In genomic region chr9:133762488-133763271, GRCh38 we compare ENCODE assay signal across 22 cellular contexts. TPM values are rescaled to one million over a fixed set of nuclear protein-coding genes. Genes with fewer than 3 reads are reported as not detected.
DNase-seq lines count a peak whose midpoint lies in the region; ATAC-seq, FAIRE-seq and TF ChIP-seq lines count a peak whose summit lies in the region.
"Had no signal": no experiment of that assay in that cellular context is flagged by ENCODE, and none has a peak within 500 bp of the region (broad histone marks: within the 10 kb centered on the region; RNA-seq: fewer than 3 reads in every experiment).

No MANE protein-coding gene starts in this region.

- DNase-seq in activated T-cell treated with anti-CD3 and anti-CD28 coated beads, Interleukin-2, amount 50 U/mL, for 24 hours, result peak; percentile 2
- DNase-seq in activated T-cell treated with anti-CD3 and anti-CD28 coated beads for 4 hours (no peak), astrocyte (ENCODE audit: low read depth) (no peak), memory B cell (ENCODE audit: low spot score in 2 of 2) (no peak), spleen (peak; percentile 58), NCI-H526 (lab: John Stamatoyannopoulos, UW) (no peak)
- no peak for DNase-seq in effector memory CD8-positive, alpha-beta T cell
- no peak for DNase-seq in activated CD4-positive, alpha-beta T cell treated with anti-CD3 and anti-CD28 coated beads, Interleukin-2, amount 50 U/mL, for 4 hours
- DNase-seq: activated CD4-positive, CD25-positive, alpha-beta regulatory T cell; DMS53; erythroblast; NCI-H146; NCI-H510A; NK-92 treated with Interleukin-12 subunit alpha and Interleukin-12 subunit beta, amount 100 ng/mL, for 24 hours had no signal

- H3K27ac ChIP-seq in astrocyte (ENCODE audit: low read depth, low read length), result no peak overlapping the region
- H3K27ac ChIP-seq in spleen, result no peak overlapping the region
- H3K27ac ChIP-seq: KMS-11, SJSA1, uterus had no signal

- ATAC-seq in memory B cell (ENCODE audit: low read depth), result no peak
- ATAC-seq in effector memory CD8-positive, alpha-beta T cell (replicated peaks), result no peak
- ATAC-seq: natural killer cell treated with Interleukin-12 subunit alpha and Interleukin-12 subunit beta and Interleukin-15 and Interleukin-18, amount 100 ng/mL, for 72 hours; Panc1; T-cell had no signal

- H3K27me3 Mint-ChIP-seq in activated T-cell treated with anti-CD3 and anti-CD28 coated beads, Interleukin-2, amount 50 U/mL, for 24 hours, result peaks cover 2% of the 10 kb centered on the region
- no peaks in the 10 kb centered on the region for H3K27me3 Mint-ChIP-seq in astrocyte (ENCODE audit: low read depth, unreplicated experiment)
- no peaks in the 10 kb centered on the region for H3K27me3 Mint-ChIP-seq in memory B cell
- no peaks in the 10 kb centered on the region for H3K27me3 Mint-ChIP-seq in effector memory CD8-positive, alpha-beta T cell
- H3K27me3 Mint-ChIP-seq: T-cell had no signal

- peaks cover 10% of the 10 kb centered on the region for H4K20me1 ChIP-seq in astrocyte (ENCODE audit: insufficient read depth, low read length)

- H3K4me3 ChIP-seq in astrocyte (ENCODE audit: insufficient read depth, low read depth, low read length), result no peak overlapping the region
- H3K4me3 ChIP-seq in spleen, result no peak overlapping the region
- H3K4me3 ChIP-seq: HAP-1, SJSA1, uterus had no signal

- H3K36me3 Mint-ChIP-seq in activated T-cell treated with anti-CD3 and anti-CD28 coated beads, Interleukin-2, amount 50 U/mL, for 24 hours (ENCODE audit: low read depth), result peaks cover 2% of the 10 kb centered on the region
- H3K36me3 Mint-ChIP-seq in astrocyte (ENCODE audit: low read depth, unreplicated experiment) (peaks cover 34% of the 10 kb centered on the region), memory B cell (peaks cover 52% of the 10 kb centered on the region)
- no peaks in the 10 kb centered on the region for H3K36me3 Mint-ChIP-seq in effector memory CD8-positive, alpha-beta T cell (ENCODE audit: insufficient read depth)

- H3K36me3 ChIP-seq in astrocyte (ENCODE audit: insufficient read depth, low read length), result peaks cover 9% of the 10 kb centered on the region
- peaks cover under 1 to 58% (median 28%) of the 10 kb centered on the region in 6 donors for H3K36me3 ChIP-seq in spleen
- H3K36me3 ChIP-seq: uterus had no signal

- TF ChIP-seq POLR2A in spleen (IDR thresholded peaks at IDR 0.05), result no peak

- no peak for TF ChIP-seq CTCF in astrocyte (IDR thresholded peaks at IDR 0.05; ENCODE audit: insufficient read depth, low read depth, low read length)
- no peak for TF ChIP-seq CTCF in spleen (IDR thresholded peaks at IDR 0.05 in 8 of 11, conservative IDR thresholded peaks at IDR 0.05 in 3 of 11)

- H3K4me1 Mint-ChIP-seq in activated T-cell treated with anti-CD3 and anti-CD28 coated beads, Interleukin-2, amount 50 U/mL, for 24 hours (ENCODE audit: low read depth), result no peaks in the 10 kb centered on the region
- peaks cover 15% of the 10 kb centered on the region for H3K4me1 Mint-ChIP-seq in astrocyte (ENCODE audit: low read depth, unreplicated experiment)
- H3K4me1 Mint-ChIP-seq in memory B cell, result peaks cover 2% of the 10 kb centered on the region
- H3K4me1 Mint-ChIP-seq in effector memory CD8-positive, alpha-beta T cell (ENCODE audit: low read depth in 2 of 2), result no peaks in the 10 kb centered on the region
- H3K4me1 Mint-ChIP-seq: mesothelial cell of epicardium, T-cell had no signal

- H3K27me3 ChIP-seq in astrocyte (ENCODE audit: insufficient read depth, low read length) (no peaks in the 10 kb centered on the region), spleen (replicated peaks in 1 of 7) (no peaks in the 10 kb centered on the region)
- H3K27me3 ChIP-seq: SJSA1, uterus had no signal

- intact Hi-C loops in spleen (cut with DNase I; ENCODE audit: low total_unique reads), result no loop called here

- H3K4me3 Mint-ChIP-seq in activated T-cell treated with anti-CD3 and anti-CD28 coated beads, Interleukin-2, amount 50 U/mL, for 24 hours, result no peak overlapping the region
- no peak overlapping the region for H3K4me3 Mint-ChIP-seq in astrocyte (ENCODE audit: unreplicated experiment)
- no peak overlapping the region for H3K4me3 Mint-ChIP-seq in memory B cell
- no peak overlapping the region for H3K4me3 Mint-ChIP-seq in effector memory CD8-positive, alpha-beta T cell
- H3K4me3 Mint-ChIP-seq: mesothelial cell of epicardium; natural killer cell treated with Interleukin-12 subunit alpha and Interleukin-12 subunit beta and Interleukin-15 and Interleukin-18, amount 100 ng/mL, for 72 hours; T-cell had no signal

- no peak overlapping the region for H3K4me2 ChIP-seq in astrocyte (ENCODE audit: low read length)
- H3K4me2 ChIP-seq: KMS-11 had no signal

- FAIRE-seq in astrocyte (lab: Jason Lieb, UNC), result no peak

- 89 to 94% (median 92%) methylated on average over 18 to 19 of the region's 19 CpGs for WGBS in spleen, 5 donors

- H3K9me3 ChIP-seq in astrocyte (ENCODE audit: insufficient read depth, low read depth, low read length) (peaks cover 5% of the 10 kb centered on the region), spleen (peaks cover 0 to 31% (median 17%) of the 10 kb centered on the region in 8 donors)
- H3K9me3 ChIP-seq: HAP-1 had no signal

- H2AFZ ChIP-seq in astrocyte (ENCODE audit: low read depth, low read length), result no peak overlapping the region

- peaks cover 4% of the 10 kb centered on the region for H3K9me3 Mint-ChIP-seq in activated T-cell treated with anti-CD3 and anti-CD28 coated beads, Interleukin-2, amount 50 U/mL, for 24 hours
- H3K9me3 Mint-ChIP-seq in astrocyte (ENCODE audit: unreplicated experiment) (no peaks in the 10 kb centered on the region), memory B cell (peaks cover 3% of the 10 kb centered on the region)
- peaks cover 0 to 3% of the 10 kb centered on the region in 2 donors for H3K9me3 Mint-ChIP-seq in effector memory CD8-positive, alpha-beta T cell
- H3K9me3 Mint-ChIP-seq: natural killer cell treated with Interleukin-12 subunit alpha and Interleukin-12 subunit beta and Interleukin-15 and Interleukin-18, amount 100 ng/mL, for 72 hours had no signal

- H3K79me2 ChIP-seq in astrocyte (ENCODE audit: insufficient read depth, low read length), result no peaks in the 10 kb centered on the region

- H3K4me1 ChIP-seq in astrocyte (ENCODE audit: insufficient read depth, low read length) (peaks cover 9% of the 10 kb centered on the region), spleen (no peaks in the 10 kb centered on the region)
- H3K4me1 ChIP-seq: HAP-1, uterus had no signal

- no peak overlapping the region for H3K9ac ChIP-seq in astrocyte (ENCODE audit: low read length)
- H3K9ac ChIP-seq: KMS-11 had no signal

- no peak overlapping the region for H3K27ac Mint-ChIP-seq in activated T-cell treated with anti-CD3 and anti-CD28 coated beads, Interleukin-2, amount 50 U/mL, for 24 hours
- peak overlapping the region; percentile 58 for H3K27ac Mint-ChIP-seq in astrocyte (ENCODE audit: unreplicated experiment)
- peak overlapping the region; percentile 73 for H3K27ac Mint-ChIP-seq in memory B cell
- H3K27ac Mint-ChIP-seq in effector memory CD8-positive, alpha-beta T cell, result no peak overlapping the region
- H3K27ac Mint-ChIP-seq: mesothelial cell of epicardium; natural killer cell treated with Interleukin-12 subunit alpha and Interleukin-12 subunit beta and Interleukin-15 and Interleukin-18, amount 100 ng/mL, for 72 hours; T-cell had no signal

RNA-seq across cellular contexts. Expression of gene SARDH, which starts 24.5 kb away (rescaled TPM):
- total RNA-seq in astrocyte (2.8 and 3.7 TPM in 2 replicates), spleen (1 to 10 TPM; 1.0 to 4.5 (median 3.1) TPM)
- polyA plus RNA-seq in spleen, result 1 to 10 TPM; 1.3 to 1.5 (median 1.5) TPM

Comparison
In these comparisons a context has a peak if more than half of its experiments do, and no peak if none do; other contexts are left out.
1. DNase-seq: peak in activated T-cell treated with anti-CD3 and anti-CD28 coated beads, Interleukin-2, amount 50 U/mL, for 24 hours (single experiment) and spleen (single experiment); none in activated T-cell treated with anti-CD3 and anti-CD28 coated beads for 4 hours (single experiment), astrocyte (single experiment), memory B cell (0 of 2), effector memory CD8-positive, alpha-beta T cell (0 of 3), NCI-H526 (0 of 2) and activated CD4-positive, alpha-beta T cell treated with anti-CD3 and anti-CD28 coated beads, Interleukin-2, amount 50 U/mL, for 4 hours (0 of 2).
2. H3K27ac Mint-ChIP-seq: peak in astrocyte (single experiment) and memory B cell (single experiment); none in activated T-cell treated with anti-CD3 and anti-CD28 coated beads, Interleukin-2, amount 50 U/mL, for 24 hours (single experiment) and effector memory CD8-positive, alpha-beta T cell (0 of 2).